In genomic region chr5:95446560-95447221, GRCh38 we compare ENCODE assay signal across 1 cellular context.
TF ChIP-seq lines count a peak whose summit lies in the region.

No MANE protein-coding gene starts in this region.

TF ChIP-seq in K562, 482 proteins besides CTCF, POLR2A, EP300 and RAD21:
- no peak for TF ChIP-seq PML (IDR thresholded peaks at IDR 0.05; ENCODE audit: low read length)
- no peak for TF ChIP-seq SMAD1 (IDR thresholded peaks at IDR 0.05; ENCODE audit: low read depth, low read length, partially characterized antibody)
- no peak for TF ChIP-seq ARHGAP35 (IDR thresholded peaks at IDR 0.05; ENCODE audit: partially characterized antibody)
